In genomic region chr2:58971511-58971910, GRCh38 we compare ENCODE assay signal across 31 cellular contexts.
"Had no signal": no experiment of that assay in that cellular context is flagged by ENCODE, and none has a peak within 500 bp of the region (broad histone marks: within the 10 kb centered on the region; RNA-seq: fewer than 3 reads in every experiment).

No MANE protein-coding gene starts in this region.

- H3K27ac ChIP-seq: brain microvascular endothelial cell, epithelial cell of prostate, esophagus squamous epithelium had no signal

- H3K36me3 Mint-ChIP-seq: activated naive CD8-positive, alpha-beta T cell had no signal

- H3K9me3 Mint-ChIP-seq: activated CD4-positive, alpha-beta memory T cell treated with anti-CD3 and anti-CD28 coated beads, Interleukin-2, amount 10 ng/mL, durations not matched to agents 7 days and 5 days; activated CD4-positive, alpha-beta T cell treated with anti-CD3 and anti-CD28 coated beads, Interleukin-2, amount 10 ng/mL, durations not matched to agents 7 days and 5 days; activated T-cell treated with anti-CD3 and anti-CD28 coated beads, Interleukin-2, amount 50 U/mL, for 24 hours; activated T-cell treated with anti-CD3 and anti-CD28 coated beads, Interleukin-2, amount 50 U/mL, for 72 hours had no signal

- H3K27ac Mint-ChIP-seq: activated CD4-positive, alpha-beta memory T cell treated with anti-CD3 and anti-CD28 coated beads, Interleukin-2, amount 10 ng/mL, durations not matched to agents 7 days and 5 days; activated CD4-positive, alpha-beta T cell treated with anti-CD3 and anti-CD28 coated beads, Interleukin-2, amount 10 ng/mL, durations not matched to agents 7 days and 5 days; activated naive CD8-positive, alpha-beta T cell; activated T-cell treated with anti-CD3 and anti-CD28 coated beads, Interleukin-2, amount 50 U/mL, for 24 hours; activated T-cell treated with anti-CD3 and anti-CD28 coated beads, Interleukin-2, amount 50 U/mL, for 72 hours; effector memory CD8-positive, alpha-beta T cell had no signal

- H3K9me3 ChIP-seq: esophagus squamous epithelium had no signal

- H3K27me3 ChIP-seq: brain microvascular endothelial cell had no signal

- H3K4me1 Mint-ChIP-seq: activated CD4-positive, alpha-beta memory T cell treated with anti-CD3 and anti-CD28 coated beads, Interleukin-2, amount 10 ng/mL, durations not matched to agents 7 days and 5 days; activated CD4-positive, alpha-beta T cell treated with anti-CD3 and anti-CD28 coated beads, Interleukin-2, amount 10 ng/mL, durations not matched to agents 7 days and 5 days; central memory CD8-positive, alpha-beta T cell had no signal

- H3K27me3 Mint-ChIP-seq: activated CD4-positive, alpha-beta memory T cell treated with anti-CD3 and anti-CD28 coated beads, Interleukin-2, amount 10 ng/mL, durations not matched to agents 7 days and 5 days; activated CD4-positive, alpha-beta T cell treated with anti-CD3 and anti-CD28 coated beads, Interleukin-2, amount 10 ng/mL, durations not matched to agents 7 days and 5 days; activated T-cell treated with anti-CD3 and anti-CD28 coated beads, Interleukin-2, amount 50 U/mL, for 24 hours; central memory CD8-positive, alpha-beta T cell; effector memory CD8-positive, alpha-beta T cell had no signal

- H3K4me1 ChIP-seq: esophagus squamous epithelium had no signal

- H3K4me3 ChIP-seq: esophagus squamous epithelium had no signal

- FAIRE-seq: astrocyte, bronchial epithelial cell, colon, endometrium, endothelial cell of umbilical vein, frontal cortex had no signal

- ATAC-seq: activated T-cell treated with anti-CD3 and anti-CD28 coated beads, Interleukin-2, amount 50 U/mL, for 72 hours; effector memory CD8-positive, alpha-beta T cell had no signal

- H3K4me3 Mint-ChIP-seq: activated CD4-positive, alpha-beta memory T cell treated with anti-CD3 and anti-CD28 coated beads, Interleukin-2, amount 10 ng/mL, durations not matched to agents 7 days and 5 days; activated CD4-positive, alpha-beta T cell treated with anti-CD3 and anti-CD28 coated beads, Interleukin-2, amount 10 ng/mL, durations not matched to agents 7 days and 5 days; activated naive CD8-positive, alpha-beta T cell; activated T-cell treated with anti-CD3 and anti-CD28 coated beads, Interleukin-2, amount 50 U/mL, for 24 hours; activated T-cell treated with anti-CD3 and anti-CD28 coated beads, Interleukin-2, amount 50 U/mL, for 72 hours; central memory CD8-positive, alpha-beta T cell; effector memory CD8-positive, alpha-beta T cell had no signal

- DNase-seq: activated CD4-positive, alpha-beta memory T cell treated with anti-CD3 and anti-CD28 coated beads, Interleukin-2, amount 10 ng/mL, durations not matched to agents 7 days and 5 days; activated CD4-positive, alpha-beta T cell treated with anti-CD3 and anti-CD28 coated beads for 1 hour; activated CD4-positive, alpha-beta T cell treated with anti-CD3 and anti-CD28 coated beads for 4 hours; activated CD4-positive, alpha-beta T cell treated with anti-CD3 and anti-CD28 coated beads, Interleukin-2, amount 10 ng/mL, durations not matched to agents 7 days and 5 days; activated CD4-positive, alpha-beta T cell treated with anti-CD3 and anti-CD28 coated beads, Interleukin-2, amount 50 U/mL, for 4 hours; activated CD8-positive, alpha-beta memory T cell treated with anti-CD3 and anti-CD28 coated beads, Interleukin-2, amount 50 U/mL, for 48 hours; activated gamma-delta T cell; activated naive CD4-positive, alpha-beta T cell; activated naive CD4-positive, alpha-beta T cell treated with anti-CD3 and anti-CD28 coated beads, Interleukin-2, amount 50 U/mL, for 16 hours; activated T-cell treated with anti-CD3 and anti-CD28 coated beads for 4 hours; activated T-cell treated with anti-CD3 and anti-CD28 coated beads, Interleukin-2, amount 50 U/mL, for 24 hours; activated T-cell treated with anti-CD3 and anti-CD28 coated beads, Interleukin-2, amount 50 U/mL, for 72 hours; amniotic stem cell; anterior cingulate cortex; brain microvascular endothelial cell; cortex of kidney; dermis blood vessel endothelial cell; effector CD4-positive, alpha-beta T cell; effector memory CD8-positive, alpha-beta T cell; esophagus squamous epithelium; head of caudate nucleus; T-helper 2 cell had no signal

- H3K36me3 ChIP-seq: brain microvascular endothelial cell, esophagus squamous epithelium had no signal
